In genomic region chr21:37762606-37763005, GRCh38 we compare ENCODE assay signal across 17 cellular contexts.
"Had no signal": no experiment of that assay in that cellular context is flagged by ENCODE, and none has a peak within 500 bp of the region (broad histone marks: within the 10 kb centered on the region; RNA-seq: fewer than 3 reads in every experiment).

No MANE protein-coding gene starts in this region.

- H3K36me3 ChIP-seq: cardiac muscle cell, lower lobe of right lung, vagina had no signal

- DNase-seq: activated B cell treated with CpG ODN at 0.5 μM for 24 hours; activated CD4-positive, alpha-beta memory T cell treated with anti-CD3 and anti-CD28 coated beads, Interleukin-2, amount 10 ng/mL, durations not matched to agents 7 days and 5 days; activated CD4-positive, alpha-beta T cell treated with anti-CD3 and anti-CD28 coated beads for 48 hours; activated naive CD4-positive, alpha-beta T cell treated with Interleukin-2 at 50 U/mL for 16 hours; activated naive CD8-positive, alpha-beta T cell treated with anti-CD3 and anti-CD28 coated beads, Interleukin-2, amount 10 ng/mL, durations not matched to agents 7 days and 5 days; activated T-cell treated with anti-CD3 and anti-CD28 coated beads, Interleukin-2, amount 50 U/mL, for 24 hours; amygdala; dorsolateral prefrontal cortex; foreskin melanocyte; hypothalamus; islet precursor cell; lower lobe of right lung; occipital lobe; trophoblast cell had no signal

- H3K27me3 ChIP-seq: cardiac muscle cell, vagina had no signal

- H3K4me3 ChIP-seq: cardiac muscle cell, dorsolateral prefrontal cortex, lower lobe of right lung, skin epidermis, vagina had no signal

- H3K27ac ChIP-seq: cardiac muscle cell, dorsolateral prefrontal cortex, lower lobe of right lung, vagina had no signal

- H3K4me1 ChIP-seq: lower lobe of right lung had no signal

- H3K9me3 ChIP-seq: lower lobe of right lung, vagina had no signal

- ATAC-seq: lower lobe of right lung had no signal
